13 cellular contexts compared by ENCODE assay signal in the genomic region with DNA sequence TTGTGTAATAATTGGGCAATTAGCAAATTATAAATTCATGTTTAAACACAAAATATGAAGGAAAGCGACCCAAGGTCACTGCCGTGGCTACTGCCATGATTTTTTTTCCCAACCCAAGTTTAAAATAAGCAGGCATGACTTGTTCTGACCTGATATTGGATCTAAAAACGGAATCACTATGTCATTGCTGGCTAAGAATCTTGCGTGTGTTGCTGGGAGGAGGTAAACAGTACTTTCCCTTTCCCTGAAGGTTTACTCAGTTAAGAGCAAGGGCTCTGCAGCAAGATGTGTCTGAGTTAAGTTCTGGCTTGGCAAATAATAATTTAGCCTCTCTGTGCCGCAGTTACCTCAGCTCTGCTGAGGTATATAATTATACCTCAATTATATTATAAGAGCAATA.
DNase-seq lines count a peak whose midpoint lies in the region; ATAC-seq and TF ChIP-seq lines count a peak whose summit lies in the region.
"Had no signal": no experiment of that assay in that cellular context is flagged by ENCODE, and none has a peak within 500 bp of the region (broad histone marks: within the 10 kb centered on the region; RNA-seq: fewer than 3 reads in every experiment).

No MANE protein-coding gene starts in this region.

- no peak for TF ChIP-seq CTCF in brain microvascular endothelial cell (IDR thresholded peaks at IDR 0.05; ENCODE audit: low read depth, low read length, missing control alignments)

- DNase-seq in NCI-H1105 treated with DMSO at 0.1 percent for 48 hours (lab: John Stamatoyannopoulos, UW) (peak; percentile 99), brain microvascular endothelial cell (peak; percentile 16), left ventricle myocardium superior (no peak), sciatic nerve (ENCODE audit: low spot score) (no peak), T1000 (lab: John Stamatoyannopoulos, UW) (no peak)
- DNase-seq in effector CD8-positive, alpha-beta T cell (lab: John Stamatoyannopoulos, UW) = no peak
- DNase-seq: activated CD4-positive, alpha-beta T cell treated with anti-CD3 and anti-CD28 coated beads, Interleukin-2, amount 50 U/mL, for 4 hours; DMS153; foreskin melanocyte; NCI-H446 had no signal

- H3K27ac ChIP-seq in brain microvascular endothelial cell = no peak overlapping the region
- H3K27ac ChIP-seq: HL-60 had no signal

- peak; percentile 90 for ATAC-seq in left ventricle myocardium superior
- ATAC-seq in sciatic nerve = peak; percentile 96
- no peak for ATAC-seq in HG03139 (IDR thresholded peaks at IDR 0.05; ENCODE audit: unreplicated experiment)
- ATAC-seq in GM18868 (IDR thresholded peaks at IDR 0.05; ENCODE audit: unreplicated experiment) = no peak

- in situ Hi-C loops in brain microvascular endothelial cell (cut with HindIII; ENCODE audit: low pct_ligation_motif_present, low sequenced_read_pairs) = no loop called here

- intact Hi-C loops in left ventricle myocardium superior (cut with micrococcal nuclease) (loop anchor here (10.0 kb wide), 1 partner anchor 114 kb away; no protein-coding TSS in a partner anchor), sciatic nerve (cut with DNase I) (no loop called here)

- H3K36me3 ChIP-seq in brain microvascular endothelial cell (replicated peaks) = no peaks in the 10 kb centered on the region

- no peaks in the 10 kb centered on the region for H3K27me3 ChIP-seq in brain microvascular endothelial cell (replicated peaks)

- no peak overlapping the region for H3K4me3 ChIP-seq in brain microvascular endothelial cell (ENCODE audit: low read depth, low read length)

Comparison
In these comparisons a context has a peak if more than half of its experiments do, and no peak if none do; other contexts are left out.
1. DNase-seq: peak in NCI-H1105 treated with DMSO at 0.1 percent for 48 hours (single experiment) and brain microvascular endothelial cell (single experiment); none in left ventricle myocardium superior (single experiment), sciatic nerve (single experiment), T1000 (single experiment) and effector CD8-positive, alpha-beta T cell (single experiment).
2. ATAC-seq: peak in left ventricle myocardium superior (single experiment) and sciatic nerve (single experiment); none in HG03139 (single experiment) and GM18868 (single experiment).